ENCODE assay signal across 1 cellular context in genomic region chr1:61441723-61442262, GRCh38.
TF ChIP-seq lines count a peak whose summit lies in the region.

No MANE protein-coding gene starts in this region.

TF ChIP-seq in GM23338, 12 proteins besides CTCF, POLR2A, EP300 and RAD21 (continued from another document):
- TF ChIP-seq ETS1 (IDR thresholded peaks at IDR 0.05) (no peak), REST (IDR thresholded peaks at IDR 0.05; ENCODE audit: unreplicated experiment) (no peak), NANOG (IDR thresholded peaks at IDR 0.05; ENCODE audit: borderline replicate concordance) (no peak), ZNF331 (CRISPR knock-in tag; IDR thresholded peaks at IDR 0.05; ENCODE audit: low read depth) (no peak), ZNF114 (CRISPR knock-in tag; IDR thresholded peaks at IDR 0.05) (no peak), POLR2AphosphoS5 (IDR thresholded peaks at IDR 0.05; ENCODE audit: low read depth) (no peak), STAT1 (IDR thresholded peaks at IDR 0.05; ENCODE audit: unreplicated experiment) (no peak), JUNB (IDR thresholded peaks at IDR 0.05; ENCODE audit: unreplicated experiment) (no peak)
